In genomic region chr19:42255766-42256750, GRCh38 we compare ENCODE assay signal across 8 cellular contexts. TPM values are rescaled to one million over a fixed set of nuclear protein-coding genes. Genes with fewer than 3 reads are reported as not detected.
DNase-seq lines count a peak whose midpoint lies in the region; ATAC-seq, FAIRE-seq and TF ChIP-seq lines count a peak whose summit lies in the region.

No MANE protein-coding gene starts in this region.

- no peaks in the 10 kb centered on the region for H3K9me3 ChIP-seq in kidney (ENCODE audit: control insufficient read depth in 1 of 2, low read length in 2 of 2)

- peak overlapping the region; percentile 95 for H3K4me3 Mint-ChIP-seq in stimulated activated effector memory CD8-positive, alpha-beta T cell treated with anti-CD3 and anti-CD28 coated beads, Interleukin-12 subunit alpha, Interleukin-12 subunit beta, amount 100 ng/mL, for 72 hours

- H3K9me3 Mint-ChIP-seq in stimulated activated effector memory CD8-positive, alpha-beta T cell treated with anti-CD3 and anti-CD28 coated beads, Interleukin-12 subunit alpha, Interleukin-12 subunit beta, amount 100 ng/mL, for 72 hours: no peaks in the 10 kb centered on the region

- peak overlapping the region; percentile 99 for H3K27ac Mint-ChIP-seq in stimulated activated effector memory CD8-positive, alpha-beta T cell treated with anti-CD3 and anti-CD28 coated beads, Interleukin-12 subunit alpha, Interleukin-12 subunit beta, amount 100 ng/mL, for 72 hours

- no peak for FAIRE-seq in kidney (lab: Jason Lieb, UNC)

- peak overlapping the region; percentile 40 to 74 for H3K4me3 ChIP-seq in kidney (ENCODE audit: low read length in 2 of 2)

- peak; percentile 21 to 35 for DNase-seq in SHP77 (lab: John Stamatoyannopoulos, UW)
- DNase-seq in SHP77 treated with DMSO at 0.1 percent for 48 hours (lab: John Stamatoyannopoulos, UW): no peak
- peak; percentile 72 for DNase-seq in NCI-H748 treated with DMSO at 0.1 percent for 48 hours (lab: John Stamatoyannopoulos, UW)
- DNase-seq in caudate nucleus (lab: John Stamatoyannopoulos, UW): peak in 38 of 61 donors; percentile 25 to 80 (median 54)
- DNase-seq in kidney: peak; percentile 88
- no peak for DNase-seq in stimulated activated effector memory CD8-positive, alpha-beta T cell treated with anti-CD3 and anti-CD28 coated beads, Interleukin-12 subunit alpha, Interleukin-12 subunit beta, amount 100 ng/mL, for 72 hours (ENCODE audit: low spot score in 2 of 2)
- DNase-seq in middle frontal gyrus (ENCODE audit: extremely low spot score, low spot score): no peak

- ATAC-seq in stimulated activated effector memory CD8-positive, alpha-beta T cell treated with anti-CD3 and anti-CD28 coated beads, Interleukin-12 subunit alpha, Interleukin-12 subunit beta, amount 100 ng/mL, for 72 hours: no peak
- ATAC-seq in HG02798 (IDR thresholded peaks at IDR 0.05; ENCODE audit: poor library complexity, unreplicated experiment): no peak

- intact Hi-C loops in kidney (cut with DNase I): no loop called here

- no peaks in the 10 kb centered on the region for H3K36me3 ChIP-seq in kidney (ENCODE audit: control insufficient read depth in 1 of 2, insufficient read depth in 2 of 2, low read length in 2 of 2)

- peaks cover 32% of the 10 kb centered on the region for H3K4me1 Mint-ChIP-seq in stimulated activated effector memory CD8-positive, alpha-beta T cell treated with anti-CD3 and anti-CD28 coated beads, Interleukin-12 subunit alpha, Interleukin-12 subunit beta, amount 100 ng/mL, for 72 hours

- H3K27ac ChIP-seq in caudate nucleus (ENCODE audit: low read depth, low read length): peak overlapping the region; percentile 96
- peak overlapping the region; percentile 88 to 95 for H3K27ac ChIP-seq in kidney (ENCODE audit: low read depth in 2 of 2, low read length in 2 of 2)

- H3K36me3 Mint-ChIP-seq in stimulated activated effector memory CD8-positive, alpha-beta T cell treated with anti-CD3 and anti-CD28 coated beads, Interleukin-12 subunit alpha, Interleukin-12 subunit beta, amount 100 ng/mL, for 72 hours: peaks cover 8% of the 10 kb centered on the region

- TF ChIP-seq CTCF in kidney (IDR thresholded peaks at IDR 0.05; ENCODE audit: borderline replicate concordance, extremely low read depth, insufficient read depth): no peak

- peak overlapping the region in 1 of 2 donors; percentile 91 for H3K9ac ChIP-seq in kidney (ENCODE audit: low read length in 2 of 2)

- H3K4me1 ChIP-seq in kidney (ENCODE audit: control insufficient read depth in 1 of 2, insufficient read depth in 1 of 2, low read depth in 1 of 2, low read length in 2 of 2): peaks cover 12 to 13% of the 10 kb centered on the region in 2 donors

RNA-seq across cellular contexts. Expression of gene ERF, which starts 1.1 kb away (rescaled TPM):
- total RNA-seq in kidney: 61.2 TPM
- polyA plus RNA-seq in kidney (ENCODE audit: insufficient read depth, low read depth, low replicate concordance): 31.1 TPM

RNA-seq across cellular contexts. Expression of gene CIC, which starts 13.0 kb away (rescaled TPM):
- total RNA-seq in kidney: 90.9 TPM
- polyA plus RNA-seq in kidney (ENCODE audit: insufficient read depth, low read depth, low replicate concordance): 18.8 TPM

RNA-seq across cellular contexts. Expression of gene GSK3A, which starts 13.7 kb away (rescaled TPM):
- 39.2 TPM for total RNA-seq in kidney
- polyA plus RNA-seq in kidney (ENCODE audit: insufficient read depth, low read depth, low replicate concordance): 57.3 TPM

RNA-seq across cellular contexts. Expression of gene ZNF526, which starts 35.9 kb away (rescaled TPM):
- 11.6 TPM for total RNA-seq in kidney
- polyA plus RNA-seq in kidney (ENCODE audit: insufficient read depth, low read depth, low replicate concordance): 2.6 TPM

RNA-seq across cellular contexts. Expression of gene DEDD2, which starts 38.6 kb away (rescaled TPM):
- 26.1 TPM for total RNA-seq in kidney
- polyA plus RNA-seq in kidney (ENCODE audit: insufficient read depth, low read depth, low replicate concordance): 36.3 TPM

Comparison
In these comparisons a context has a peak if more than half of its experiments do, and no peak if none do; other contexts are left out.
1. DNase-seq: peak in SHP77 (2 of 2), NCI-H748 treated with DMSO at 0.1 percent for 48 hours (single experiment), caudate nucleus (38 of 61) and kidney (single experiment); none in SHP77 treated with DMSO at 0.1 percent for 48 hours (single experiment), stimulated activated effector memory CD8-positive, alpha-beta T cell treated with anti-CD3 and anti-CD28 coated beads, Interleukin-12 subunit alpha, Interleukin-12 subunit beta, amount 100 ng/mL, for 72 hours (0 of 2) and middle frontal gyrus (single experiment).